Comparison of ENCODE assay signal across 8 cellular contexts in genomic region chr19:17090501-17091074, GRCh38. TPM values are rescaled to one million over a fixed set of nuclear protein-coding genes. Genes with fewer than 3 reads are reported as not detected.
DNase-seq lines count a peak whose midpoint lies in the region; ATAC-seq and TF ChIP-seq lines count a peak whose summit lies in the region.

No MANE protein-coding gene starts in this region.

- no TSS peak for BruUV-seq in Caco-2 (replicated peaks; lab: Mats Ljungman, UMichigan)

- H3K36me3 Mint-ChIP-seq in Caco-2 (ENCODE audit: insufficient read depth, unreplicated experiment) (peaks cover 18% of the 10 kb centered on the region), T-helper 17 cell (ENCODE audit: low read depth) (no peaks in the 10 kb centered on the region)

- WGBS in sigmoid colon, 2 donors = 60 to 88% methylated on average over 13 of the region's 13 CpGs

- intact Hi-C loops in Caco-2 (cut with micrococcal nuclease; ENCODE audit: unreplicated experiment) (no loop called here), sigmoid colon (cut with DNase I) (no loop called here)

- TF ChIP-seq POLR2A in sigmoid colon (IDR thresholded peaks at IDR 0.05) = no peak

- H3K27me3 ChIP-seq in Caco-2 (replicated peaks; ENCODE audit: control insufficient read depth, insufficient read depth, low read length) = no peaks in the 10 kb centered on the region
- H3K27me3 ChIP-seq in sigmoid colon = no peaks in the 10 kb centered on the region

- H3K27ac ChIP-seq in coronary artery (peak overlapping the region; percentile 75 to 80), sigmoid colon (peak overlapping the region; percentile 74 to 94 (median 82))

- H3K36me3 ChIP-seq in Caco-2 (ENCODE audit: control insufficient read depth, insufficient read depth, low read length) = no peaks in the 10 kb centered on the region; the same call in 1 of the 2 replicates
- no peaks in the 10 kb centered on the region for H3K36me3 ChIP-seq in sigmoid colon

- TF ChIP-seq CTCF in Caco-2 (IDR thresholded peaks at IDR 0.05; ENCODE audit: insufficient read depth in 1 of 2, low read depth in 1 of 2, low read length in 1 of 2, severe bottlenecking in 1 of 2, unreplicated experiment in 1 of 2) = no peak
- no peak for TF ChIP-seq CTCF in coronary artery (IDR thresholded peaks at IDR 0.05)
- no peak for TF ChIP-seq CTCF in sigmoid colon (IDR thresholded peaks at IDR 0.05)

- H3K27me3 Mint-ChIP-seq in Caco-2 (ENCODE audit: insufficient read depth, unreplicated experiment) (no peaks in the 10 kb centered on the region), T-helper 17 cell (no peaks in the 10 kb centered on the region)

- H3K9me3 Mint-ChIP-seq in Caco-2 (ENCODE audit: unreplicated experiment) = no peaks in the 10 kb centered on the region

- POLR2A ChIA-PET in Caco-2 (lab: Charles Lee) = no interaction called here

- H3K4me3 Mint-ChIP-seq in Caco-2 (ENCODE audit: unreplicated experiment) (no peak overlapping the region), T-helper 17 cell (no peak overlapping the region)

- TF ChIP-seq EP300 in sigmoid colon (IDR thresholded peaks at IDR 0.05) = no peak

- DNase-seq in Caco-2 (no peak), T-helper 17 cell (no peak), coronary artery (ENCODE audit: low spot score) (no peak), sigmoid colon (no peak), hepatic stellate cell (ENCODE audit: low spot score) (no peak), NCI-H2171 (lab: John Stamatoyannopoulos, UW) (no peak), HPDE6-E6E7 (ENCODE audit: extremely low spot score) (no peak), kidney glomerular epithelial cell (lab: John Stamatoyannopoulos, UW) (no peak)

- H3K4me1 ChIP-seq in Caco-2 (no peaks in the 10 kb centered on the region), sigmoid colon (peaks cover 0 to 89% (median 60%) of the 10 kb centered on the region in 4 donors)

- H3K27ac Mint-ChIP-seq in Caco-2 (ENCODE audit: unreplicated experiment) (peak overlapping the region; percentile 75), T-helper 17 cell (peak overlapping the region; percentile 88)

- CTCF ChIA-PET in Caco-2 (lab: Charles Lee) = no interaction called here

- H3K9me3 ChIP-seq in Caco-2 = no peaks in the 10 kb centered on the region
- no peaks in the 10 kb centered on the region for H3K9me3 ChIP-seq in T-helper 17 cell (ENCODE audit: control insufficient read depth, low read length, poor library complexity, severe bottlenecking)
- no peaks in the 10 kb centered on the region for H3K9me3 ChIP-seq in sigmoid colon

- peak; percentile 67 for ATAC-seq in T-helper 17 cell

- peaks cover 18% of the 10 kb centered on the region for H3K4me1 Mint-ChIP-seq in Caco-2 (ENCODE audit: low read depth, unreplicated experiment)
- H3K4me1 Mint-ChIP-seq in T-helper 17 cell = peaks cover 36% of the 10 kb centered on the region

- H3K4me3 ChIP-seq in Caco-2 (ENCODE audit: low read depth, low read length) = no peak overlapping the region
- H3K4me3 ChIP-seq in coronary artery = peak overlapping the region; percentile 2
- H3K4me3 ChIP-seq in sigmoid colon = no peak overlapping the region

RNA-seq across cellular contexts. Expression of gene MYO9B, which starts 15.0 kb away (rescaled TPM):
- total RNA-seq in Caco-2 (2022) = 47.6 and 52.8 TPM in 2 replicates
- total RNA-seq in T-helper 17 cell = 100 to 1,000 TPM; 202 to 220 TPM
- 10 to 100 TPM; 42.8 to 95.0 (median 58.3) TPM for total RNA-seq in sigmoid colon
- polyA plus RNA-seq in sigmoid colon = 10 to 100 TPM; 24.6 to 85.9 (median 29.8) TPM

RNA-seq across cellular contexts. Expression of gene HAUS8, which starts 15.3 kb away (rescaled TPM):
- total RNA-seq in Caco-2 (2022) (24.4 and 30.6 TPM in 2 replicates), T-helper 17 cell (10 to 100 TPM; 18.4 to 26.2 TPM), sigmoid colon (10 to 100 TPM in 2 of 4 donors, 1 to 10 TPM in 2; 6.7 to 14.1 (median 11.1) TPM)
- 10 to 100 TPM in 2 of 3 donors, 1 to 10 TPM in 1; 9.6 to 14.8 (median 10.4) TPM for polyA plus RNA-seq in sigmoid colon
